ENCODE assay signal across 30 cellular contexts in genomic region chr10:59212399-59212798, GRCh38. TPM values are rescaled to one million over a fixed set of nuclear protein-coding genes. Genes with fewer than 3 reads are reported as not detected.
"Had no signal": no experiment of that assay in that cellular context is flagged by ENCODE, and none has a peak within 500 bp of the region (broad histone marks: within the 10 kb centered on the region; RNA-seq: fewer than 3 reads in every experiment).

No MANE protein-coding gene starts in this region.

- H3K4me3 ChIP-seq: coronary artery, dorsolateral prefrontal cortex, esophagus squamous epithelium, gastrocnemius medialis, heart right ventricle, left lung, lower lobe of right lung, mucosa of descending colon had no signal

- H3K27ac ChIP-seq: coronary artery, epithelial cell of prostate, esophagus squamous epithelium, gastrocnemius medialis, heart right ventricle, left lung, lower lobe of right lung had no signal

- H3K9me3 ChIP-seq: esophagus squamous epithelium, gastrocnemius medialis, lower lobe of right lung, mucosa of descending colon had no signal

- H3K36me3 ChIP-seq: esophagus squamous epithelium, gastrocnemius medialis, heart right ventricle, left lung, lower lobe of right lung had no signal

- H3K4me1 ChIP-seq: esophagus squamous epithelium, gastrocnemius medialis, heart right ventricle, left lung, lower lobe of right lung had no signal

- DNase-seq: dermis blood vessel endothelial cell; dorsolateral prefrontal cortex; effector CD4-positive, alpha-beta T cell; effector memory CD8-positive, alpha-beta T cell; endodermal cell; erythroblast; esophagus squamous epithelium; foreskin fibroblast; foreskin melanocyte; gastrocnemius medialis; glutamatergic neuron; head of caudate nucleus; heart right ventricle; hypothalamus; immature natural killer cell; islet precursor cell; kidney; kidney glomerular epithelial cell; left colon; left lung; left ventricle myocardium superior; lower lobe of right lung; mesenchymal stem cell; mucosa of descending colon had no signal

- H3K27me3 ChIP-seq: dorsolateral prefrontal cortex, esophagus squamous epithelium, gastrocnemius medialis, heart right ventricle, left lung had no signal

RNA-seq across cellular contexts. Expression of gene PHYHIPL, which starts 36.0 kb away (rescaled TPM):
- total RNA-seq: esophagus mucosa, glomerular endothelial cell, heart right ventricle, left lung, left ventricle myocardium superior, lower lobe of right lung, lung microvascular endothelial cell, mesenteric fat pad had no signal
- polyA plus RNA-seq: immature natural killer cell had no signal
